ENCODE assay signal across 9 cellular contexts in genomic region chr1:41915786-41916571, GRCh38. TPM values are rescaled to one million over a fixed set of nuclear protein-coding genes. Genes with fewer than 3 reads are reported as not detected.
DNase-seq lines count a peak whose midpoint lies in the region; ATAC-seq and TF ChIP-seq lines count a peak whose summit lies in the region.
"Had no signal": no experiment of that assay in that cellular context is flagged by ENCODE, and none has a peak within 500 bp of the region (broad histone marks: within the 10 kb centered on the region; RNA-seq: fewer than 3 reads in every experiment).

No MANE protein-coding gene starts in this region.

- peaks cover 80% of the 10 kb centered on the region for H3K4me1 Mint-ChIP-seq in activated T-helper 2 cell treated with anti-CD3 and anti-CD28 coated beads, Interferon-gamma antibody, Interleukin-2, Interleukin-4, amounts not matched to agents 10 μg/mL and 5 μg/mL and 100 μg/mL, durations not matched to agents 14 hours and 24 hours and 36 hours (ENCODE audit: low read depth)
- peaks cover 56 to 90% (median 77%) of the 10 kb centered on the region in 7 donors for H3K4me1 Mint-ChIP-seq in naive thymus-derived CD4-positive, alpha-beta T cell

- TF ChIP-seq CTCF in DND-41 (IDR thresholded peaks at IDR 0.05; ENCODE audit: borderline replicate concordance, extremely low read depth, low read length, poor library complexity, severe bottlenecking), result no peak

- H3K4me3 ChIP-seq in DND-41 (ENCODE audit: low read depth in 1 of 2, low read length in 2 of 2), result peak overlapping the region; percentile 64 to 76; a peak in 3 of 4 replicates
- peak overlapping the region; percentile 2 for H3K4me3 ChIP-seq in naive thymus-derived CD4-positive, alpha-beta T cell (ENCODE audit: low read length)

- H3K27ac ChIP-seq in DND-41 (ENCODE audit: low read length), result peak overlapping the region; percentile 98
- peak overlapping the region; percentile 2 for H3K27ac ChIP-seq in naive thymus-derived CD4-positive, alpha-beta T cell (ENCODE audit: low read depth, low read length)
- H3K27ac ChIP-seq: KMS-11 had no signal

- H3K27me3 Mint-ChIP-seq in activated T-helper 2 cell treated with anti-CD3 and anti-CD28 coated beads, Interferon-gamma antibody, Interleukin-2, Interleukin-4, amounts not matched to agents 10 μg/mL and 5 μg/mL and 100 μg/mL, durations not matched to agents 14 hours and 24 hours and 36 hours (ENCODE audit: low read depth), result peaks cover 19% of the 10 kb centered on the region
- H3K27me3 Mint-ChIP-seq in naive thymus-derived CD4-positive, alpha-beta T cell, result peaks cover 0 to 12% (median 0%) of the 10 kb centered on the region in 5 donors

- peak overlapping the region; percentile 85 for H3K9ac ChIP-seq in DND-41 (ENCODE audit: low read depth, low read length)
- H3K9ac ChIP-seq: KMS-11 had no signal

- DNase-seq in DND-41, result peak; percentile 85
- peak; percentile 23 for DNase-seq in NCI-H187 treated with DMSO at 0.1 percent for 48 hours (lab: John Stamatoyannopoulos, UW)
- DNase-seq in activated T-helper 2 cell treated with anti-CD3 and anti-CD28 coated beads, Interferon-gamma antibody, Interleukin-2, Interleukin-4, amounts not matched to agents 10 μg/mL and 5 μg/mL and 100 μg/mL, durations not matched to agents 14 hours and 24 hours and 36 hours (ENCODE audit: low spot score), result no peak
- peak in 6 of 9 donors; percentile 30 to 55 (median 42) for DNase-seq in naive thymus-derived CD4-positive, alpha-beta T cell
- no peak for DNase-seq in stimulated activated naive CD4-positive, alpha-beta T cell treated with Interleukin-2 at 50 U/mL for 16 hours (lab: John Stamatoyannopoulos, UW)
- DNase-seq in activated CD4-positive, CD25-positive, alpha-beta regulatory T cell treated with anti-CD3 and anti-CD28 coated beads, Interleukin-2, amount 50 U/mL, for 72 hours, result no peak
- DNase-seq: cortex of kidney had no signal

- H4K20me1 ChIP-seq in DND-41 (ENCODE audit: insufficient read depth, low read length), result peaks cover 20% of the 10 kb centered on the region; the same call in 1 of the 2 replicates

- no peak overlapping the region for H3K4me3 Mint-ChIP-seq in activated T-helper 2 cell treated with anti-CD3 and anti-CD28 coated beads, Interferon-gamma antibody, Interleukin-2, Interleukin-4, amounts not matched to agents 10 μg/mL and 5 μg/mL and 100 μg/mL, durations not matched to agents 14 hours and 24 hours and 36 hours (ENCODE audit: low read depth)
- H3K4me3 Mint-ChIP-seq in naive thymus-derived CD4-positive, alpha-beta T cell, result peak overlapping the region; percentile 50 to 97 (median 82)

- no peaks in the 10 kb centered on the region for H3K9me3 ChIP-seq in DND-41 (ENCODE audit: insufficient read depth, low read length, severe bottlenecking)
- no peaks in the 10 kb centered on the region for H3K9me3 ChIP-seq in naive thymus-derived CD4-positive, alpha-beta T cell (ENCODE audit: control insufficient read depth in 2 of 3, low read length in 3 of 3)

- H3K4me2 ChIP-seq in DND-41 (ENCODE audit: insufficient read depth, low read length), result peak overlapping the region; percentile 98
- H3K4me2 ChIP-seq: KMS-11 had no signal

- intact Hi-C loops in activated T-helper 2 cell treated with anti-CD3 and anti-CD28 coated beads, Interferon-gamma antibody, Interleukin-2, Interleukin-4, amounts not matched to agents 10 μg/mL and 5 μg/mL and 100 μg/mL, durations not matched to agents 14 hours and 24 hours and 36 hours (cut with micrococcal nuclease), result loop anchor here (2.0 to 10.0 kb wide), 2 partner anchors 17 to 101 kb away; no protein-coding TSS in a partner anchor
- intact Hi-C loops in naive thymus-derived CD4-positive, alpha-beta T cell (cut with micrococcal nuclease), result loop anchor here in 1 of 2 donors (5.0 kb wide), 2 partner anchors 109 to 254 kb away; no protein-coding TSS in a partner anchor

- CTCF ChIA-PET in naive thymus-derived CD4-positive, alpha-beta T cell (lab: Charles Lee), result interaction anchor here (2.6 to 5.7 kb wide), 2 partner anchors 10 to 24 kb away, joined by 7 to 38 read pairs; no protein-coding TSS in a partner anchor

- H3K36me3 ChIP-seq in DND-41 (ENCODE audit: insufficient read depth, low read length), result peaks cover 22% of the 10 kb centered on the region
- H3K36me3 ChIP-seq in naive thymus-derived CD4-positive, alpha-beta T cell (ENCODE audit: control insufficient read depth in 2 of 3, insufficient read depth in 3 of 3, low read length in 3 of 3), result no peaks in the 10 kb centered on the region

- H2AFZ ChIP-seq in DND-41 (ENCODE audit: low read depth, low read length), result no peak overlapping the region

- ATAC-seq in DND-41 (ENCODE audit: insufficient read depth, low read depth) (peak; percentile 49), GM19397 (IDR thresholded peaks at IDR 0.05; ENCODE audit: unreplicated experiment) (no peak)
- ATAC-seq in naive thymus-derived CD4-positive, alpha-beta T cell, result peak; percentile 39

- peaks cover 91% of the 10 kb centered on the region for H3K79me2 ChIP-seq in DND-41 (ENCODE audit: insufficient read depth, low read length)

- peaks cover 9% of the 10 kb centered on the region for H3K9me3 Mint-ChIP-seq in activated T-helper 2 cell treated with anti-CD3 and anti-CD28 coated beads, Interferon-gamma antibody, Interleukin-2, Interleukin-4, amounts not matched to agents 10 μg/mL and 5 μg/mL and 100 μg/mL, durations not matched to agents 14 hours and 24 hours and 36 hours
- H3K9me3 Mint-ChIP-seq in naive thymus-derived CD4-positive, alpha-beta T cell, result peaks cover 0 to 3% (median 0%) of the 10 kb centered on the region in 11 donors

- POLR2A ChIA-PET in naive thymus-derived CD4-positive, alpha-beta T cell (lab: Charles Lee), result interaction anchor here (0.8 to 12.7 kb wide), 8 partner anchors 8 to 112 kb away, joined by 3 to 344 read pairs (median 4); no protein-coding TSS in a partner anchor

- peak overlapping the region; percentile 59 for H3K27ac Mint-ChIP-seq in activated T-helper 2 cell treated with anti-CD3 and anti-CD28 coated beads, Interferon-gamma antibody, Interleukin-2, Interleukin-4, amounts not matched to agents 10 μg/mL and 5 μg/mL and 100 μg/mL, durations not matched to agents 14 hours and 24 hours and 36 hours
- peak overlapping the region; percentile 69 to 94 (median 87) for H3K27ac Mint-ChIP-seq in naive thymus-derived CD4-positive, alpha-beta T cell

- H3K27me3 ChIP-seq in DND-41 (ENCODE audit: insufficient read depth, low read length, poor library complexity), result no peaks in the 10 kb centered on the region
- H3K27me3 ChIP-seq in naive thymus-derived CD4-positive, alpha-beta T cell (ENCODE audit: control insufficient read depth in 2 of 2, insufficient read depth in 2 of 2, low read length in 2 of 2), result no peaks in the 10 kb centered on the region

- peaks cover 79% of the 10 kb centered on the region for H3K4me1 ChIP-seq in DND-41 (ENCODE audit: insufficient read depth, low read length)
- peaks cover 66 to 80% of the 10 kb centered on the region in 2 donors for H3K4me1 ChIP-seq in naive thymus-derived CD4-positive, alpha-beta T cell (ENCODE audit: control insufficient read depth in 2 of 2, insufficient read depth in 2 of 2, low read length in 2 of 2)

- peaks cover 6% of the 10 kb centered on the region for H3K36me3 Mint-ChIP-seq in activated T-helper 2 cell treated with anti-CD3 and anti-CD28 coated beads, Interferon-gamma antibody, Interleukin-2, Interleukin-4, amounts not matched to agents 10 μg/mL and 5 μg/mL and 100 μg/mL, durations not matched to agents 14 hours and 24 hours and 36 hours (ENCODE audit: low read depth)
- peaks cover 0 to 32% (median 0%) of the 10 kb centered on the region in 5 donors for H3K36me3 Mint-ChIP-seq in naive thymus-derived CD4-positive, alpha-beta T cell

RNA-seq across cellular contexts. Expression of gene HIVEP3, which starts 2.7 kb away (rescaled TPM):
- 33.7 and 34.2 TPM in 2 replicates for total RNA-seq in activated T-helper 2 cell treated with anti-CD3 and anti-CD28 coated beads, Interferon-gamma antibody, Interleukin-2, Interleukin-4, amounts not matched to agents 10 μg/mL and 5 μg/mL and 100 μg/mL, durations not matched to agents 14 hours and 24 hours and 36 hours
- total RNA-seq in naive thymus-derived CD4-positive, alpha-beta T cell, result 10 to 100 TPM in 2 of 5 experiments, 1 to 10 TPM in 3; 6.6 to 19.1 (median 7.0) TPM
- polyA plus RNA-seq in naive thymus-derived CD4-positive, alpha-beta T cell, result 1 to 10 TPM; 4.3 to 7.2 TPM

Comparison
In these comparisons a context has a peak if more than half of its experiments do, and no peak if none do; other contexts are left out.
1. DNase-seq: peak in DND-41 (single experiment), NCI-H187 treated with DMSO at 0.1 percent for 48 hours (single experiment) and naive thymus-derived CD4-positive, alpha-beta T cell (6 of 9); none in activated T-helper 2 cell treated with anti-CD3 and anti-CD28 coated beads, Interferon-gamma antibody, Interleukin-2, Interleukin-4, amounts not matched to agents 10 μg/mL and 5 μg/mL and 100 μg/mL, durations not matched to agents 14 hours and 24 hours and 36 hours (single experiment), stimulated activated naive CD4-positive, alpha-beta T cell treated with Interleukin-2 at 50 U/mL for 16 hours (single experiment) and activated CD4-positive, CD25-positive, alpha-beta regulatory T cell treated with anti-CD3 and anti-CD28 coated beads, Interleukin-2, amount 50 U/mL, for 72 hours (single experiment).